ENCODE assay signal across 13 cellular contexts in genomic region chr16:66900721-66901441, GRCh38. TPM values are rescaled to one million over a fixed set of nuclear protein-coding genes. Genes with fewer than 3 reads are reported as not detected.
A peak's percentile ranks its signal among the peaks of the same experiment; 100 is the strongest.
DNase-seq lines count a peak whose midpoint lies in the region; ATAC-seq lines count a peak whose summit lies in the region.
"Had no signal": no experiment of that assay in that cellular context is flagged by ENCODE, and none has a peak within 500 bp of the region (broad histone marks: within the 10 kb centered on the region; RNA-seq: fewer than 3 reads in every experiment).

No MANE protein-coding gene starts in this region.

- no peak for ATAC-seq in GM18873 (IDR thresholded peaks at IDR 0.05; ENCODE audit: low FRiP score, unreplicated experiment)
- ATAC-seq in GM21737 (IDR thresholded peaks at IDR 0.05; ENCODE audit: unreplicated experiment), result no peak
- ATAC-seq: activated CD4-positive, CD25-positive, alpha-beta regulatory T cell treated with anti-CD3 and anti-CD28 coated beads, Interleukin-2, amount 50 U/mL, for 24 hours; stimulated activated naive B cell treated with anti-CD40 and anti-IgM and Interleukin-4, amounts not matched to agents 10 μg/mL and 1 μg/mL and 100 μg/mL, for 72 hours had no signal

- H3K27me3 ChIP-seq in duodenal mucosa (ENCODE audit: control insufficient read depth in 1 of 2, insufficient read depth in 2 of 2, low read length in 2 of 2), result no peaks in the 10 kb centered on the region
- H3K27me3 ChIP-seq: SJSA1 had no signal

- H3K9ac ChIP-seq in duodenal mucosa (ENCODE audit: low read depth in 1 of 2, low read length in 2 of 2), result peak overlapping the region in 1 of 2 donors; percentile 70

- H3K27ac ChIP-seq in duodenal mucosa (ENCODE audit: low read depth, low read length), result peak overlapping the region; percentile 71
- peak overlapping the region; percentile 2 for H3K27ac ChIP-seq in temporal lobe (ENCODE audit: low read depth, low read length)
- H3K27ac ChIP-seq: SJSA1 had no signal

- peak; percentile 65 to 77 for DNase-seq in NCI-H524 (lab: John Stamatoyannopoulos, UW)
- peak; percentile 30 for DNase-seq in midbrain (lab: John Stamatoyannopoulos, UW)
- no peak for DNase-seq in NCI-H748 (lab: John Stamatoyannopoulos, UW; ENCODE audit: unreplicated experiment)
- no peak for DNase-seq in occipital lobe (lab: John Stamatoyannopoulos, UW)
- DNase-seq: activated naive CD4-positive, alpha-beta T cell treated with anti-CD3 and anti-CD28 coated beads, Interleukin-2, amount 10 ng/mL, durations not matched to agents 7 days and 5 days; stimulated activated naive B cell treated with anti-CD40 and anti-IgM and Interleukin-4, amounts not matched to agents 10 μg/mL and 1 μg/mL and 100 μg/mL, for 72 hours had no signal

- H3K4me3 ChIP-seq in duodenal mucosa (ENCODE audit: low read depth in 1 of 2, low read length in 2 of 2), result peak overlapping the region in 1 of 2 donors; percentile 45
- H3K4me3 ChIP-seq: SJSA1 had no signal

- H3K36me3 ChIP-seq in duodenal mucosa (ENCODE audit: control insufficient read depth in 1 of 2, insufficient read depth in 2 of 2, low read length in 2 of 2), result no peaks in the 10 kb centered on the region
- H3K36me3 ChIP-seq: SJSA1 had no signal

- peaks cover 63 to 72% of the 10 kb centered on the region in 2 donors for H3K4me1 ChIP-seq in duodenal mucosa (ENCODE audit: control insufficient read depth in 1 of 2, insufficient read depth in 2 of 2, low read length in 2 of 2)

- H3K9me3 ChIP-seq in duodenal mucosa (ENCODE audit: control insufficient read depth in 1 of 2, low read length in 2 of 2), result no peaks in the 10 kb centered on the region
- H3K9me3 ChIP-seq: SJSA1 had no signal

RNA-seq across cellular contexts. Expression of gene CDH16, which starts 17.8 kb away (rescaled TPM):
- not detected for total RNA-seq in temporal lobe
- total RNA-seq in occipital lobe, result not detected
- total RNA-seq: LHCN-M2, SJSA1 had no signal

RNA-seq across cellular contexts. Expression of gene PDP2, which starts 20.6 kb away (rescaled TPM):
- total RNA-seq in temporal lobe (12.3 TPM), occipital lobe (9.2 TPM)

RNA-seq across cellular contexts. Expression of gene RRAD, which starts 24.5 kb away (rescaled TPM):
- total RNA-seq in temporal lobe, result 1.5 TPM
- 0.94 TPM for total RNA-seq in occipital lobe

RNA-seq across cellular contexts. Expression of gene CIAO2B, which starts 33.3 kb away (rescaled TPM):
- total RNA-seq in temporal lobe (48.9 TPM), occipital lobe (80.5 TPM)

RNA-seq across cellular contexts. Expression of gene CES2, which starts 34.4 kb away (rescaled TPM):
- total RNA-seq in temporal lobe (21.9 TPM), occipital lobe (24.6 TPM)

Comparison
In these comparisons a context has a peak if more than half of its experiments do, and no peak if none do; other contexts are left out.
1. DNase-seq: peak in NCI-H524 (2 of 2) and midbrain (single experiment); none in NCI-H748 (single experiment) and occipital lobe (single experiment).